In the genomic region with DNA sequence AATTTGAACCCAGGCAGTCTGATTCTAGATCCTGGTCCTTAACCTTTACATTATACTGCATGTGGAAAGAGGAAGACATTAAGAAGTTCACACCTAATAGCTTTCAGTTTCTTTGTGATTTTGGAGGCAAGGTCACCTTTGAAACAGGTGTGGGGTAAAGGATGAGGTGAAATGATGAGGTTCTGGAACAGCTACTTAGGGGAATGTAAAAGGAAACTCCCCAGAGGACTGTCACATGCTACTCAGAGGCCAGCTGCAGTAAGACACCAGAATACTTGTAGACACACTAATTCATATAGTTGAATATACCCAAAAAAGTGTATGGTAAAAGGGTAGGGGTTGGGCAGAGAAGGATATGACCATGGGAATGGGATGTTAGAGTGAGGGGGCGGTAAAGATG, we compare ENCODE assay signal across 17 cellular contexts. TPM values are rescaled to one million over a fixed set of nuclear protein-coding genes. Genes with fewer than 3 reads are reported as not detected.
DNase-seq lines count a peak whose midpoint lies in the region; ATAC-seq and TF ChIP-seq lines count a peak whose summit lies in the region.
"Had no signal": no experiment of that assay in that cellular context is flagged by ENCODE, and none has a peak within 500 bp of the region (broad histone marks: within the 10 kb centered on the region; RNA-seq: fewer than 3 reads in every experiment).

No MANE protein-coding gene starts in this region.

- H3K9me2 ChIP-seq in GM23248 (ENCODE audit: insufficient read depth): no peaks in the 10 kb centered on the region

- no peak overlapping the region for H2AFZ ChIP-seq in GM23248
- H2AFZ ChIP-seq: neural progenitor cell had no signal

- H3K9me3 ChIP-seq in gastrocnemius medialis (no peaks in the 10 kb centered on the region), GM23248 (ENCODE audit: low read depth) (no peaks in the 10 kb centered on the region)
- H3K9me3 ChIP-seq: right atrium auricular region had no signal

- peaks cover 9% of the 10 kb centered on the region for H3F3A ChIP-seq in GM23248 (ENCODE audit: insufficient read depth)

- no peak for TF ChIP-seq CTCF in gastrocnemius medialis (IDR thresholded peaks at IDR 0.05 in 4 of 5, conservative IDR thresholded peaks at IDR 0.05 in 1 of 5)

- no peak for TF ChIP-seq POLR2A in gastrocnemius medialis (IDR thresholded peaks at IDR 0.05)

- H3K36me3 ChIP-seq in gastrocnemius medialis (no peaks in the 10 kb centered on the region), GM23248 (ENCODE audit: low read depth) (no peaks in the 10 kb centered on the region)
- H3K36me3 ChIP-seq: neural progenitor cell, right atrium auricular region had no signal

- WGBS in GM23248 (ENCODE audit: low coverage in 1 of 2, low lambda C conversion rate in 2 of 2, missing lambda C conversion rate in 2 of 2), 2 experiments: 92 to 100% methylated on average over 1 of the region's 1 CpG

- DNase-seq in gastrocnemius medialis (no peak), GM23248 (no peak), dermis blood vessel endothelial cell (no peak), cardiac septum (ENCODE audit: low spot score) (no peak)
- DNase-seq: activated CD8-positive, alpha-beta memory T cell treated with anti-CD3 and anti-CD28 coated beads, Interleukin-2, amount 10 ng/mL, durations not matched to agents 7 days and 5 days; HCEC 1CT; midbrain; NCI-H510A treated with DMSO at 0.1 percent for 48 hours; SIG-M5; substantia nigra; T-helper 17 cell had no signal

- no peaks in the 10 kb centered on the region for H4K20me1 ChIP-seq in GM23248 (ENCODE audit: insufficient read depth)

- intact Hi-C loops in gastrocnemius medialis (cut with DNase I; ENCODE audit: low total_unique reads) (loop anchor here (10.0 kb wide), 1 partner anchor 256 kb away; no protein-coding TSS in a partner anchor), cardiac septum (cut with DNase I) (loop anchor here (10.0 kb wide), 1 partner anchor 806 kb away; the partner anchor contains the start of gene NAT10)

- H3K9ac ChIP-seq in GM23248: no peak overlapping the region
- H3K9ac ChIP-seq: neural progenitor cell had no signal

- H3K79me2 ChIP-seq in GM23248 (ENCODE audit: insufficient read depth): peaks cover 65% of the 10 kb centered on the region

- ATAC-seq in GM18517 (IDR thresholded peaks at IDR 0.05; ENCODE audit: unreplicated experiment) (peak; percentile 63), GM21576 (IDR thresholded peaks at IDR 0.05; ENCODE audit: unreplicated experiment) (peak; percentile 66), HG03378 (IDR thresholded peaks at IDR 0.05; ENCODE audit: unreplicated experiment) (peak; percentile 59), gastrocnemius medialis (no peak)
- ATAC-seq: activated CD4-positive, CD25-positive, alpha-beta regulatory T cell treated with anti-CD3 and anti-CD28 coated beads, Interleukin-2, amount 50 U/mL, for 24 hours; activated CD8-positive, alpha-beta memory T cell treated with anti-CD3 and anti-CD28 coated beads, Interleukin-2, amount 10 ng/mL, durations not matched to agents 7 days and 5 days; T-helper 17 cell had no signal

- peak overlapping the region; percentile 60 to 78 (median 68) for H3K27ac ChIP-seq in gastrocnemius medialis
- H3K27ac ChIP-seq in GM23248: no peak overlapping the region
- H3K27ac ChIP-seq: neural progenitor cell, right atrium auricular region had no signal

- H3K4me1 ChIP-seq in gastrocnemius medialis (peaks cover 58 to 67% of the 10 kb centered on the region in 2 donors), GM23248 (ENCODE audit: insufficient read depth) (peaks cover 6% of the 10 kb centered on the region)

- H3K27me3 ChIP-seq in gastrocnemius medialis: no peaks in the 10 kb centered on the region
- H3K27me3 ChIP-seq in GM23248 (replicated peaks; ENCODE audit: insufficient read depth): no peaks in the 10 kb centered on the region
- H3K27me3 ChIP-seq: neural progenitor cell, right atrium auricular region had no signal

- H3K4me3 ChIP-seq in gastrocnemius medialis (no peak overlapping the region), GM23248 (no peak overlapping the region)
- H3K4me3 ChIP-seq: neural progenitor cell, right atrium auricular region had no signal

- in situ Hi-C loops in gastrocnemius medialis (cut with MboI; ENCODE audit: low sequenced_read_pairs in 4 of 4) (no loop called here), GM23248 (cut with MboI) (no loop called here)

- H3K4me2 ChIP-seq in GM23248 (ENCODE audit: unreplicated experiment): no peak overlapping the region
- H3K4me2 ChIP-seq: neural progenitor cell had no signal

RNA-seq across cellular contexts. Expression of gene APIP, which starts 5.4 kb away (rescaled TPM):
- total RNA-seq in gastrocnemius medialis: 10 to 100 TPM; 22.5 to 49.1 (median 31.5) TPM
- total RNA-seq in GM23248 (2014; rRNA removed; shearing (Covaris generic)): 22.5 and 23.1 TPM in 2 replicates
- polyA plus RNA-seq in GM23248 (2016; fragmentation: Nextera tagmentation; extraction: Ambion mirVana): 25.2 and 25.9 TPM in 2 replicates
- total RNA-seq in dermis blood vessel endothelial cell: 12.2 and 23.5 TPM in 2 replicates
- total RNA-seq in cardiac septum: 36.5 TPM

RNA-seq across cellular contexts. Expression of gene PDHX, which starts 5.6 kb away (rescaled TPM):
- total RNA-seq in gastrocnemius medialis (100 to 1,000 TPM in 1 of 4 donors, 10 to 100 TPM in 3; 77.7 to 101 (median 87.3) TPM), dermis blood vessel endothelial cell (27.4 and 36.2 TPM in 2 replicates), cardiac septum (118 TPM)
- total RNA-seq in GM23248 (2014; rRNA removed; shearing (Covaris generic)): 28.1 and 40.1 TPM in 2 replicates
- 33.4 and 36.1 TPM in 2 replicates for polyA plus RNA-seq in GM23248 (2016; fragmentation: Nextera tagmentation; extraction: Ambion mirVana)

Comparison
In these comparisons a context has a peak if more than half of its experiments do, and no peak if none do; other contexts are left out.
1. ATAC-seq: peak in GM18517 (single experiment), GM21576 (single experiment) and HG03378 (single experiment); none in gastrocnemius medialis (0 of 2).